ENCODE assay signal across 8 cellular contexts in genomic region chr13:48037346-48038173, GRCh38. TPM values are rescaled to one million over a fixed set of nuclear protein-coding genes. Genes with fewer than 3 reads are reported as not detected.
DNase-seq lines count a peak whose midpoint lies in the region; ATAC-seq and TF ChIP-seq lines count a peak whose summit lies in the region.

Gene NUDT15 (plus strand): TSS chr13:48037726. CDS start chr13:48037747, 21 bp downstream.

- peak; percentile 93 for ATAC-seq in GM19023 (IDR thresholded peaks at IDR 0.05; ENCODE audit: unreplicated experiment)
- peak; percentile 93 for ATAC-seq in HG03280 (IDR thresholded peaks at IDR 0.05; ENCODE audit: unreplicated experiment)
- ATAC-seq in activated B cell treated with CpG ODN at 0.5 μM for 24 hours (ENCODE audit: low read depth): peak; percentile 94

- TF ChIP-seq POLR2A in spleen (IDR thresholded peaks at IDR 0.05): peak; percentile 59 to 80 (median 70)

- POLR2A ChIA-PET in activated B cell treated with CpG ODN at 0.5 μM for 24 hours (lab: Charles Lee): interaction anchor here (0.5 to 2.8 kb wide), 13 partner anchors 10 to 1755 kb away, joined by 3 to 12 read pairs (median 7); partner anchors contain the start of genes ITM2B, KPNA3, MED4 and RB1

- H3K36me3 ChIP-seq in spleen: peaks cover 0 to 20% (median 9%) of the 10 kb centered on the region in 6 donors

- H3K27ac ChIP-seq in caudate nucleus (ENCODE audit: low read depth, low read length) (peak within 1 kb of the TSS; percentile 96), spleen (peak within 1 kb of the TSS; percentile 93 to 99 (median 98))

- H3K4me1 Mint-ChIP-seq in activated B cell treated with CpG ODN at 0.5 μM for 24 hours (peaks cover 29% of the 10 kb centered on the region), immature natural killer cell (peaks cover 23 to 32% of the 10 kb centered on the region in 2 donors)

- intact Hi-C loops in activated B cell treated with CpG ODN at 0.5 μM for 24 hours (cut with micrococcal nuclease) (loop anchor here (1.0 to 5.0 kb wide), 11 partner anchors 36 to 1410 kb away; partner anchors contain the start of genes ESD, FNDC3A, ITM2B and MED4), spleen (cut with DNase I; ENCODE audit: low total_unique reads) (no loop called here)

- CTCF ChIA-PET in activated B cell treated with CpG ODN at 0.5 μM for 24 hours (lab: Charles Lee): interaction anchor here (0.6 to 2.8 kb wide), 12 partner anchors 9 to 731 kb away, joined by 3 to 15 read pairs (median 4); partner anchors contain the start of gene MED4

- H3K36me3 Mint-ChIP-seq in activated B cell treated with CpG ODN at 0.5 μM for 24 hours (ENCODE audit: low read depth) (peaks cover 24% of the 10 kb centered on the region), immature natural killer cell (peaks cover 0 to 15% (median 9%) of the 10 kb centered on the region in 3 donors)

- DNase-seq in AG20443 (ENCODE audit: low spot score) (peak; percentile 99), NCI-H345 (lab: John Stamatoyannopoulos, UW) (peak; percentile 93), activated B cell treated with CpG ODN at 0.5 μM for 24 hours (peak; percentile 92), caudate nucleus (lab: John Stamatoyannopoulos, UW) (peak; percentile 30 to 97 (median 92)), immature natural killer cell (peak; percentile 92 to 95 (median 94)), spleen (peak; percentile 98)

- peak within 1 kb of the TSS; percentile 51 to 88 (median 65) for H3K4me3 ChIP-seq in spleen

- H3K9me3 ChIP-seq in spleen: peaks cover 0 to 3% (median 0%) of the 10 kb centered on the region in 8 donors

- H3K9me3 Mint-ChIP-seq in activated B cell treated with CpG ODN at 0.5 μM for 24 hours (no peaks in the 10 kb centered on the region), immature natural killer cell (no peaks in the 10 kb centered on the region)

- TF ChIP-seq CTCF in activated B cell treated with CpG ODN at 0.5 μM for 24 hours (IDR thresholded peaks at IDR 0.05): peak; percentile 83
- peak; percentile 98 to 100 (median 99) for TF ChIP-seq CTCF in spleen (IDR thresholded peaks at IDR 0.05 in 8 of 11, conservative IDR thresholded peaks at IDR 0.05 in 3 of 11)

- H3K27ac Mint-ChIP-seq in activated B cell treated with CpG ODN at 0.5 μM for 24 hours (peak within 1 kb of the TSS; percentile 96), immature natural killer cell (peak within 1 kb of the TSS; percentile 93 to 99 (median 97))

- peaks cover 8 to 28% (median 16%) of the 10 kb centered on the region in 6 donors for H3K4me1 ChIP-seq in spleen

- 0 to 1% (median 0%) methylated on average over 23 to 82 of the region's 82 CpGs for WGBS in spleen, 5 donors

- H3K27me3 ChIP-seq in spleen (replicated peaks in 1 of 7): no peaks in the 10 kb centered on the region

- H3K4me3 Mint-ChIP-seq in activated B cell treated with CpG ODN at 0.5 μM for 24 hours: peak within 1 kb of the TSS; percentile 93
- H3K4me3 Mint-ChIP-seq in immature natural killer cell: peak within 1 kb of the TSS; percentile 88 to 96 (median 91)

- H3K27me3 Mint-ChIP-seq in activated B cell treated with CpG ODN at 0.5 μM for 24 hours (no peaks in the 10 kb centered on the region), immature natural killer cell (ENCODE audit: low read depth in 3 of 3) (peaks cover 0 to 14% (median 5%) of the 10 kb centered on the region in 3 donors)

RNA-seq across cellular contexts. Expression of gene NUDT15, which starts in this region (rescaled TPM):
- total RNA-seq in activated B cell treated with CpG ODN at 0.5 μM for 24 hours (5.5 and 6.2 TPM in 2 replicates), spleen (1 to 10 TPM; 4.5 to 9.4 (median 5.6) TPM)
- polyA plus RNA-seq in immature natural killer cell (10 to 100 TPM in 2 of 3 donors, 1 to 10 TPM in 1; 8.2 to 12.3 (median 10.4) TPM), spleen (1 to 10 TPM; 4.6 to 9.0 (median 6.0) TPM)

Comparison
In these comparisons a context has a peak if more than half of its experiments do, and no peak if none do; other contexts are left out.
1. Peak in every context shown above with its lines: DNase-seq, ATAC-seq, H3K4me3 ChIP-seq and H3K27ac ChIP-seq.